In the genomic region with DNA sequence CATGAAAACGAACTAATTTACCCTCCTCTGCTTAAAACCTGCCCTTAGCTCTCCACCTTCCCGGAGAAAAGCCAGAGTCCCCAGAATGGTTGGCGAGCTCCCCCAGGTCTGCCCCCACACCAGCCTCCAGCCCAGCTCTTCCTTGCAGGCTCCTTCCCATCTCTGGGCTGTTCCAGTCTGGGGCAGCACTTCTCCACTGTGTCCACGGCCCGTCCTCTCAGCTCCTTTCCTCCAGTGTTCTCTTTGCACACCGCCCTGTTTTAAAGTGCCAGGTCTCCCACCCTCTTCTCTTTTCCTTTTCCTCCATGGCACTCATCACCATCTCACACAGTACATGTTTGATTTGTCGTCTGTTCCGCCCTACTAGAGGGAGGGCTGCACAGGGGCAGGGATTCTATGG, we compare ENCODE assay signal across 35 cellular contexts. TPM values are rescaled to one million over a fixed set of nuclear protein-coding genes. Genes with fewer than 3 reads are reported as not detected.
"Had no signal": no experiment of that assay in that cellular context is flagged by ENCODE, and none has a peak within 500 bp of the region (broad histone marks: within the 10 kb centered on the region; RNA-seq: fewer than 3 reads in every experiment).

No MANE protein-coding gene starts in this region.

- DNase-seq: activated CD4-positive, alpha-beta T cell treated with anti-CD3 and anti-CD28 coated beads, Interleukin-2, amount 10 ng/mL, durations not matched to agents 24 days and 14 days; activated CD4-positive, alpha-beta T cell treated with anti-CD3 and anti-CD28 coated beads, Interleukin-2, amount 50 U/mL, for 4 hours; activated CD8-positive, alpha-beta T cell treated with anti-CD3 and anti-CD28 coated beads for 36 hours; activated effector memory CD4-positive, alpha-beta T cell treated with anti-CD3 and anti-CD28 coated beads, Interleukin-2, amount 50 U/mL, for 16 hours; activated naive CD4-positive, alpha-beta T cell; activated naive CD4-positive, alpha-beta T cell treated with anti-CD3 and anti-CD28 coated beads, Interleukin-2, amount 50 U/mL, for 16 hours; activated naive CD8-positive, alpha-beta T cell treated with anti-CD3 and anti-CD28 coated beads, Interleukin-2, amount 10 ng/mL, durations not matched to agents 7 days and 5 days; activated T-cell treated with anti-CD3 and anti-CD28 coated beads, Interleukin-2, amount 50 U/mL, for 1 hour; activated T-cell treated with anti-CD3 and anti-CD28 coated beads, Interleukin-2, amount 50 U/mL, for 72 hours; adrenal gland; body of pancreas; caudate nucleus; NCI-H1092 treated with DMSO at 0.1 percent for 48 hours; NCI-H1417; NCI-H146; NCI-H187; NCI-H2029 treated with DMSO at 0.1 percent for 48 hours; NCI-H226; NCI-H446 treated with DMSO at 0.1 percent for 48 hours; NCI-H524; NCI-H69; PC-3; Peyer's patch; RPMI8226; SHP77 treated with DMSO at 0.1 percent for 48 hours; SK-N-SH had no signal

- H3K4me1 Mint-ChIP-seq: activated CD4-positive, alpha-beta T cell treated with anti-CD3 and anti-CD28 coated beads, Interleukin-2, amount 10 ng/mL, durations not matched to agents 24 days and 14 days; activated T-helper 17 cell treated with anti-CD3 and anti-CD28 coated beads, Interleukin-2, amount 50 U/mL, for 72 hours had no signal

- ATAC-seq: activated CD8-positive, alpha-beta T cell treated with anti-CD3 and anti-CD28 coated beads for 36 hours; activated T-cell treated with anti-CD3 and anti-CD28 coated beads, Interleukin-2, amount 50 U/mL, for 72 hours; activated T-helper 17 cell treated with anti-CD3 and anti-CD28 coated beads, Interleukin-2, amount 50 U/mL, for 72 hours; body of pancreas; PC-3 had no signal

- H3K4me1 ChIP-seq: adrenal gland, body of pancreas, Peyer's patch, SJSA1 had no signal

- H3K9ac ChIP-seq: SK-N-SH had no signal

- H3K27ac Mint-ChIP-seq: activated CD4-positive, alpha-beta T cell treated with anti-CD3 and anti-CD28 coated beads, Interleukin-2, amount 10 ng/mL, durations not matched to agents 24 days and 14 days; activated CD8-positive, alpha-beta T cell treated with anti-CD3 and anti-CD28 coated beads for 36 hours; activated naive CD8-positive, alpha-beta T cell treated with anti-CD3 and anti-CD28 coated beads, Interleukin-2, amount 10 ng/mL, durations not matched to agents 7 days and 5 days; activated T-cell treated with anti-CD3 and anti-CD28 coated beads, Interleukin-2, amount 50 U/mL, for 72 hours; activated T-helper 17 cell treated with anti-CD3 and anti-CD28 coated beads, Interleukin-2, amount 50 U/mL, for 72 hours; T-helper 1 cell treated with Interleukin-12 subunit alpha and Interleukin-12 subunit beta and Interleukin-4 antibody, amounts not matched to agents 30 μg/mL and 1 μg/mL, for 36 hours; T-helper 2 cell treated with Interferon-gamma antibody and Interleukin-4, amounts not matched to agents 5 μg/mL and 100 μg/mL, for 36 hours had no signal

- H3K27me3 ChIP-seq: body of pancreas, Peyer's patch had no signal

- H3K4me3 Mint-ChIP-seq: activated CD4-positive, alpha-beta T cell treated with anti-CD3 and anti-CD28 coated beads, Interleukin-2, amount 10 ng/mL, durations not matched to agents 24 days and 14 days; activated CD8-positive, alpha-beta T cell treated with anti-CD3 and anti-CD28 coated beads for 36 hours; activated naive CD8-positive, alpha-beta T cell treated with anti-CD3 and anti-CD28 coated beads, Interleukin-2, amount 10 ng/mL, durations not matched to agents 7 days and 5 days; activated T-cell treated with anti-CD3 and anti-CD28 coated beads, Interleukin-2, amount 50 U/mL, for 72 hours; activated T-helper 17 cell treated with anti-CD3 and anti-CD28 coated beads, Interleukin-2, amount 50 U/mL, for 72 hours; T-helper 1 cell treated with Interleukin-12 subunit alpha and Interleukin-12 subunit beta and Interleukin-4 antibody, amounts not matched to agents 30 μg/mL and 1 μg/mL, for 36 hours; T-helper 2 cell treated with Interferon-gamma antibody and Interleukin-4, amounts not matched to agents 5 μg/mL and 100 μg/mL, for 36 hours had no signal

- H3K27ac ChIP-seq: adrenal gland, body of pancreas, Peyer's patch, SJSA1 had no signal

- H3K9me3 ChIP-seq: adrenal gland, body of pancreas, Peyer's patch, SJSA1, SK-N-SH had no signal

- H3K36me3 ChIP-seq: adrenal gland, Peyer's patch, SJSA1 had no signal

- H3K36me3 Mint-ChIP-seq: activated naive CD8-positive, alpha-beta T cell treated with anti-CD3 and anti-CD28 coated beads, Interleukin-2, amount 10 ng/mL, durations not matched to agents 7 days and 5 days had no signal

- H3K9me3 Mint-ChIP-seq: activated CD4-positive, alpha-beta T cell treated with anti-CD3 and anti-CD28 coated beads, Interleukin-2, amount 10 ng/mL, durations not matched to agents 24 days and 14 days; activated CD8-positive, alpha-beta T cell treated with anti-CD3 and anti-CD28 coated beads for 36 hours; activated naive CD8-positive, alpha-beta T cell treated with anti-CD3 and anti-CD28 coated beads, Interleukin-2, amount 10 ng/mL, durations not matched to agents 7 days and 5 days; activated T-cell treated with anti-CD3 and anti-CD28 coated beads, Interleukin-2, amount 50 U/mL, for 72 hours; activated T-helper 17 cell treated with anti-CD3 and anti-CD28 coated beads, Interleukin-2, amount 50 U/mL, for 72 hours; T-helper 1 cell treated with Interleukin-12 subunit alpha and Interleukin-12 subunit beta and Interleukin-4 antibody, amounts not matched to agents 30 μg/mL and 1 μg/mL, for 36 hours; T-helper 2 cell treated with Interferon-gamma antibody and Interleukin-4, amounts not matched to agents 5 μg/mL and 100 μg/mL, for 36 hours had no signal

- H3K4me3 ChIP-seq: adrenal gland, body of pancreas, K562, Peyer's patch, SJSA1 had no signal

- H3K4me2 ChIP-seq: SK-N-SH had no signal

RNA-seq across cellular contexts. Expression of gene PCSK9, which starts 6.1 kb away (rescaled TPM):
- total RNA-seq: activated CD4-positive, alpha-beta T cell treated with anti-CD3 and anti-CD28 coated beads, Interleukin-2, amount 10 ng/mL, durations not matched to agents 24 days and 14 days; activated CD8-positive, alpha-beta memory T cell treated with anti-CD3 and anti-CD28 coated beads for 36 hours; activated CD8-positive, alpha-beta T cell treated with anti-CD3 and anti-CD28 coated beads for 36 hours; activated naive CD8-positive, alpha-beta T cell treated with anti-CD3 and anti-CD28 coated beads, Interleukin-2, amount 10 ng/mL, durations not matched to agents 7 days and 5 days; activated T-cell treated with anti-CD3 and anti-CD28 coated beads, Interleukin-2, amount 50 U/mL, for 72 hours; activated T-helper 17 cell treated with anti-CD3 and anti-CD28 coated beads, Interleukin-2, amount 50 U/mL, for 72 hours had no signal

RNA-seq across cellular contexts. Expression of gene BSND, which starts 34.5 kb away (rescaled TPM):
- total RNA-seq: activated CD4-positive, alpha-beta T cell treated with anti-CD3 and anti-CD28 coated beads, Interleukin-2, amount 10 ng/mL, durations not matched to agents 24 days and 14 days; activated CD8-positive, alpha-beta memory T cell treated with anti-CD3 and anti-CD28 coated beads for 36 hours; activated CD8-positive, alpha-beta T cell treated with anti-CD3 and anti-CD28 coated beads for 36 hours; activated naive CD8-positive, alpha-beta T cell treated with anti-CD3 and anti-CD28 coated beads, Interleukin-2, amount 10 ng/mL, durations not matched to agents 7 days and 5 days; activated T-cell treated with anti-CD3 and anti-CD28 coated beads, Interleukin-2, amount 50 U/mL, for 72 hours; adrenal gland; astrocyte; body of pancreas; bronchial epithelial cell; K562; M059J; PC-3; Peyer's patch; SJSA1 had no signal
- polyA plus RNA-seq: K562, SK-N-SH had no signal

RNA-seq across cellular contexts. Expression of gene TMEM61, which starts 52.8 kb away (rescaled TPM):
- total RNA-seq: activated CD4-positive, alpha-beta T cell treated with anti-CD3 and anti-CD28 coated beads, Interleukin-2, amount 10 ng/mL, durations not matched to agents 24 days and 14 days; activated CD8-positive, alpha-beta memory T cell treated with anti-CD3 and anti-CD28 coated beads for 36 hours; activated CD8-positive, alpha-beta T cell treated with anti-CD3 and anti-CD28 coated beads for 36 hours; activated naive CD8-positive, alpha-beta T cell treated with anti-CD3 and anti-CD28 coated beads, Interleukin-2, amount 10 ng/mL, durations not matched to agents 7 days and 5 days; activated T-cell treated with anti-CD3 and anti-CD28 coated beads, Interleukin-2, amount 50 U/mL, for 72 hours; activated T-helper 17 cell treated with anti-CD3 and anti-CD28 coated beads, Interleukin-2, amount 50 U/mL, for 72 hours; astrocyte; K562; M059J; SJSA1 had no signal
- polyA plus RNA-seq: K562, SK-N-SH had no signal
